In the genomic region with DNA sequence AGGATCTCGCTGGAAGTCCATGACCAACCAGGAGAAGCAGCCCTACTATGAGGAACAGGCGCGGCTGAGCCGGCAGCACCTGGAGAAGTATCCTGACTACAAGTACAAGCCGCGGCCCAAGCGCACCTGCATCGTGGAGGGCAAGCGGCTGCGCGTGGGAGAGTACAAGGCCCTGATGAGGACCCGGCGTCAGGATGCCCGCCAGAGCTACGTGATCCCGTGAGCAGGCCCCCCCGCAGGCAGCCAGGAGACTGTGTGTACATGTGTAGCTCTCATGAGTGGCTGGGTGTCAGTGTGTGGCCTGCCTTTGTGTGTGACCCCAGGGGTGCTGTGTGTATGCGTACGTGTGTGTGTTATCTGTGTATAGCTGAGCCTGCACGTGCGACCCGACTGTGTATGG, we compare ENCODE assay signal across 15 cellular contexts. TPM values are rescaled to one million over a fixed set of nuclear protein-coding genes. Genes with fewer than 3 reads are reported as not detected.
DNase-seq lines count a peak whose midpoint lies in the region; ATAC-seq and TF ChIP-seq lines count a peak whose summit lies in the region.
"Had no signal": no experiment of that assay in that cellular context is flagged by ENCODE, and none has a peak within 500 bp of the region (broad histone marks: within the 10 kb centered on the region; RNA-seq: fewer than 3 reads in every experiment).

No MANE protein-coding gene starts in this region.

- H3K4me2 ChIP-seq in neuronal stem cell (ENCODE audit: insufficient read depth, low read length, poor library complexity, severe bottlenecking) = no peak overlapping the region

- H2BK5ac ChIP-seq in neuronal stem cell (ENCODE audit: low read length) = no peak overlapping the region

- no peak overlapping the region for H2AK5ac ChIP-seq in neuronal stem cell (ENCODE audit: low read depth, low read length)

- H2BK12ac ChIP-seq in neuronal stem cell (ENCODE audit: low read length) = no peak overlapping the region

- no CpG with 5 or more reads among the region's 22 CpGs for WGBS in neuronal stem cell (ENCODE audit: extremely low coverage in 2 of 2, insufficient read length in 2 of 2, insufficient replicate concordance in 1 of 2), 2 donors

- TF ChIP-seq CTCF in right atrium auricular region (IDR thresholded peaks at IDR 0.05) (no peak), endothelial cell (IDR thresholded peaks at IDR 0.05; ENCODE audit: unreplicated experiment) (no peak)

- peaks cover 7% of the 10 kb centered on the region for H3K4me1 Mint-ChIP-seq in endothelial cell (ENCODE audit: unreplicated experiment)

- H3K36me3 Mint-ChIP-seq in endothelial cell (ENCODE audit: low read depth, unreplicated experiment) = peaks cover 45% of the 10 kb centered on the region
- H3K36me3 Mint-ChIP-seq: CD14-positive monocyte had no signal

- H2AFZ ChIP-seq in neuronal stem cell (ENCODE audit: low read length) = no peak overlapping the region

- H3K4me3 ChIP-seq in right atrium auricular region (no peak overlapping the region), neuronal stem cell (ENCODE audit: low read length in 2 of 2) (no peak overlapping the region)
- H3K4me3 ChIP-seq: K562 had no signal

- no peak overlapping the region for H3K14ac ChIP-seq in neuronal stem cell (ENCODE audit: low read length)

- H2BK15ac ChIP-seq in neuronal stem cell (ENCODE audit: low read length) = no peak overlapping the region

- H4K8ac ChIP-seq in neuronal stem cell (ENCODE audit: low read depth, low read length) = no peak overlapping the region

- no peaks in the 10 kb centered on the region for H3K9me3 ChIP-seq in right atrium auricular region
- no peaks in the 10 kb centered on the region for H3K9me3 ChIP-seq in neuronal stem cell (replicated peaks in 1 of 2; ENCODE audit: control insufficient read depth in 2 of 2, insufficient read depth in 1 of 2, low read depth in 1 of 2, low read length in 2 of 2)
- H3K9me3 ChIP-seq: Caco-2 had no signal

- peaks cover 51% of the 10 kb centered on the region for H3K36me3 ChIP-seq in right atrium auricular region
- peaks cover 35 to 84% of the 10 kb centered on the region in 2 donors for H3K36me3 ChIP-seq in neuronal stem cell (replicated peaks in 1 of 2; ENCODE audit: control insufficient read depth in 2 of 2, insufficient read depth in 2 of 2, low read length in 2 of 2)

- peaks cover 7% of the 10 kb centered on the region for H3K79me1 ChIP-seq in neuronal stem cell (ENCODE audit: low read depth, low read length)

- DNase-seq in Right ventricle myocardium inferior (ENCODE audit: missing footprints) (peak; percentile 82), right atrium auricular region (ENCODE audit: low spot score) (no peak), endothelial cell (ENCODE audit: low spot score) (no peak), neuronal stem cell (ENCODE audit: low spot score) (no peak), posterior vena cava (ENCODE audit: low spot score) (no peak)
- DNase-seq: Caco-2; CD8-positive, alpha-beta memory T cell; DND-41; GDM1 had no signal

- H3K4ac ChIP-seq in neuronal stem cell (ENCODE audit: low read length) = no peak overlapping the region

- H3K4me3 Mint-ChIP-seq in endothelial cell (ENCODE audit: unreplicated experiment) = peak overlapping the region; percentile 59
- H3K4me3 Mint-ChIP-seq: CD14-positive monocyte; CD8-positive, alpha-beta memory T cell had no signal

- no peak overlapping the region for H3K9ac ChIP-seq in neuronal stem cell (ENCODE audit: low read depth, low read length, poor library complexity)

- H3K27me3 ChIP-seq in right atrium auricular region = no peaks in the 10 kb centered on the region
- H3K27me3 ChIP-seq in neuronal stem cell (ENCODE audit: control insufficient read depth in 3 of 3, insufficient read depth in 3 of 3, low read depth in 1 of 3, low read length in 3 of 3) = no peaks in the 10 kb centered on the region

- peak overlapping the region; percentile 35 for H2BK120ac ChIP-seq in neuronal stem cell (ENCODE audit: low read depth, low read length)

- peaks cover 14% of the 10 kb centered on the region for H3K27me3 Mint-ChIP-seq in endothelial cell (ENCODE audit: unreplicated experiment)
- H3K27me3 Mint-ChIP-seq: CD8-positive, alpha-beta memory T cell had no signal

- H4K91ac ChIP-seq in neuronal stem cell (ENCODE audit: low read depth, low read length, poor library complexity) = peak overlapping the region; percentile 7

- H3K9me3 Mint-ChIP-seq in endothelial cell (ENCODE audit: unreplicated experiment) = no peaks in the 10 kb centered on the region
- H3K9me3 Mint-ChIP-seq: CD14-positive monocyte; CD8-positive, alpha-beta memory T cell had no signal

- no peak overlapping the region for H3K27ac ChIP-seq in right atrium auricular region
- no peak overlapping the region for H3K27ac ChIP-seq in neuronal stem cell (replicated peaks; ENCODE audit: low read length)
- H3K27ac ChIP-seq: 22Rv1 had no signal

- no peak overlapping the region for H3K18ac ChIP-seq in neuronal stem cell (ENCODE audit: low read length)

- peak overlapping the region; percentile 90 for H3K23ac ChIP-seq in neuronal stem cell (ENCODE audit: low read depth, low read length, poor library complexity)

- intact Hi-C loops in Right ventricle myocardium inferior (cut with DNase I) (no loop called here), posterior vena cava (cut with DNase I) (loop anchor here in 1 of 2 donors (5.0 to 10.0 kb wide), 2 partner anchors 50 to 993 kb away; partner anchors contain the start of gene SOX13)

- ATAC-seq in Right ventricle myocardium inferior = no peak
- no peak for ATAC-seq in GM21825 (IDR thresholded peaks at IDR 0.05; ENCODE audit: unreplicated experiment)
- ATAC-seq in HG03342 (IDR thresholded peaks at IDR 0.05; ENCODE audit: unreplicated experiment) = no peak
- ATAC-seq: K562 had no signal

- H3K4me1 ChIP-seq in right atrium auricular region = peaks cover 0 to 26% of the 10 kb centered on the region in 2 donors
- H3K4me1 ChIP-seq in neuronal stem cell (ENCODE audit: control insufficient read depth in 2 of 2, insufficient read depth in 1 of 2, low read depth in 1 of 2, low read length in 2 of 2) = peaks cover 7 to 16% of the 10 kb centered on the region in 2 donors

- H3K27ac Mint-ChIP-seq in endothelial cell (ENCODE audit: unreplicated experiment) = peak overlapping the region; percentile 67
- H3K27ac Mint-ChIP-seq: CD14-positive monocyte had no signal

RNA-seq across cellular contexts. Expression of gene ETNK2, which starts 27.2 kb away (rescaled TPM):
- total RNA-seq in Right ventricle myocardium inferior (5.3 TPM), right atrium auricular region (10 to 100 TPM in 1 of 2 donors, 1 to 10 TPM in 1; 5.6 to 17.5 TPM), endothelial cell (ENCODE audit: unreplicated experiment) (15.9 TPM), posterior vena cava (10 to 100 TPM in 1 of 2 donors, 1 to 10 TPM in 1; 7.4 to 12.3 TPM)
- polyA plus RNA-seq in neuronal stem cell (2013, experiment 1 of 2) = 8.8 TPM
- 8.4 TPM for polyA plus RNA-seq in neuronal stem cell (2013, experiment 2 of 2)
- polyA plus RNA-seq: CD14-positive monocyte had no signal

RNA-seq across cellular contexts. Expression of gene REN, which starts 41.5 kb away (rescaled TPM):
- total RNA-seq in Right ventricle myocardium inferior (not detected), right atrium auricular region (under 1 TPM in 1 of 2 donors, not detected in 1; 0.83 TPM), endothelial cell (ENCODE audit: unreplicated experiment) (not detected), posterior vena cava (not detected)
- polyA plus RNA-seq in neuronal stem cell (2013, experiment 1 of 2) = not detected
- polyA plus RNA-seq in neuronal stem cell (2013, experiment 2 of 2) = not detected
- total RNA-seq: A673; Caco-2; CD8-positive, alpha-beta memory T cell had no signal
- polyA plus RNA-seq: CD14-positive monocyte; CD8-positive, alpha-beta memory T cell had no signal

RNA-seq across cellular contexts. Expression of gene SOX13, which starts 51.7 kb away (rescaled TPM):
- total RNA-seq in Right ventricle myocardium inferior = 12.1 TPM
- 1 to 10 TPM; 7.9 to 8.6 TPM for total RNA-seq in right atrium auricular region
- 107 TPM for total RNA-seq in endothelial cell (ENCODE audit: unreplicated experiment)
- 16.2 TPM for polyA plus RNA-seq in neuronal stem cell (2013, experiment 1 of 2)
- polyA plus RNA-seq in neuronal stem cell (2013, experiment 2 of 2) = 16.8 TPM
- total RNA-seq in posterior vena cava = 10 to 100 TPM; 43.6 to 47.0 TPM
- polyA plus RNA-seq: CD14-positive monocyte had no signal
